Comparison of ENCODE assay signal across 9 cellular contexts in genomic region chr16:31714899-31715504, GRCh38.
DNase-seq lines count a peak whose midpoint lies in the region; ATAC-seq and TF ChIP-seq lines count a peak whose summit lies in the region.
"Had no signal": no experiment of that assay in that cellular context is flagged by ENCODE, and none has a peak within 500 bp of the region (broad histone marks: within the 10 kb centered on the region; RNA-seq: fewer than 3 reads in every experiment).

No MANE protein-coding gene starts in this region.

- H3K27me3 Mint-ChIP-seq in activated T-cell treated with anti-CD3 and anti-CD28 coated beads, Interleukin-2, amount 50 U/mL, for 72 hours (ENCODE audit: low read depth): no peaks in the 10 kb centered on the region
- H3K27me3 Mint-ChIP-seq in stimulated activated naive B cell treated with anti-CD40 and anti-IgM and Interleukin-4, amounts not matched to agents 10 μg/mL and 1 μg/mL and 100 μg/mL, for 72 hours: no peaks in the 10 kb centered on the region

- no peak for TF ChIP-seq CTCF in PC-3 (conservative IDR thresholded peaks at IDR 0.05; ENCODE audit: low read depth, low read length)

- peak overlapping the region; percentile 93; the same call in 1 of the 2 replicates for H3K4me3 ChIP-seq in PC-3 (ENCODE audit: low read length)

- BruUV-seq in PC-3 (replicated peaks; lab: Mats Ljungman, UMichigan): no TSS peak

- no peaks in the 10 kb centered on the region for H3K9me2 ChIP-seq in PC-3 (replicated peaks; ENCODE audit: low read length)

- H3K79me2 ChIP-seq in PC-3 (ENCODE audit: low read length): peaks cover 26% of the 10 kb centered on the region

- H4K20me1 ChIP-seq in PC-3 (ENCODE audit: low read length): no peaks in the 10 kb centered on the region

- POLR2A ChIA-PET in PC-3 (lab: Charles Lee; ENCODE audit: unreplicated experiment): no interaction called here

- H3K27me3 ChIP-seq in PC-3 (ENCODE audit: low read length): no peaks in the 10 kb centered on the region

- H3K36me3 Mint-ChIP-seq in activated T-cell treated with anti-CD3 and anti-CD28 coated beads, Interleukin-2, amount 50 U/mL, for 72 hours (ENCODE audit: insufficient read depth in 2 of 2): peaks cover 23 to 32% of the 10 kb centered on the region in 2 donors
- peaks cover 30 to 48% of the 10 kb centered on the region in 2 donors for H3K36me3 Mint-ChIP-seq in stimulated activated naive B cell treated with anti-CD40 and anti-IgM and Interleukin-4, amounts not matched to agents 10 μg/mL and 1 μg/mL and 100 μg/mL, for 72 hours

- H3K27ac ChIP-seq in PC-3 (ENCODE audit: low read length) (no peak overlapping the region), epithelial cell of prostate (peak overlapping the region; percentile 76)

- intact Hi-C loops in PC-3 (cut with micrococcal nuclease): loop anchor here (10.0 kb wide), 1 partner anchor 150 kb away; no protein-coding TSS in a partner anchor

- H3F3A ChIP-seq in PC-3 (ENCODE audit: low read length, unreplicated experiment): no peaks in the 10 kb centered on the region

- no peaks in the 10 kb centered on the region for H3K9me3 ChIP-seq in PC-3 (ENCODE audit: low read length)

- peak overlapping the region; percentile 90 to 99 for H3K4me3 Mint-ChIP-seq in activated T-cell treated with anti-CD3 and anti-CD28 coated beads, Interleukin-2, amount 50 U/mL, for 72 hours
- H3K4me3 Mint-ChIP-seq in stimulated activated naive B cell treated with anti-CD40 and anti-IgM and Interleukin-4, amounts not matched to agents 10 μg/mL and 1 μg/mL and 100 μg/mL, for 72 hours: peak overlapping the region; percentile 99 to 100

- peaks cover 0 to 1% of the 10 kb centered on the region in 2 donors for H3K9me3 Mint-ChIP-seq in activated T-cell treated with anti-CD3 and anti-CD28 coated beads, Interleukin-2, amount 50 U/mL, for 72 hours
- H3K9me3 Mint-ChIP-seq in stimulated activated naive B cell treated with anti-CD40 and anti-IgM and Interleukin-4, amounts not matched to agents 10 μg/mL and 1 μg/mL and 100 μg/mL, for 72 hours: peaks cover 0 to 5% of the 10 kb centered on the region in 2 donors

- ATAC-seq in activated T-cell treated with anti-CD3 and anti-CD28 coated beads, Interleukin-2, amount 50 U/mL, for 72 hours (replicated peaks in 1 of 2): no peak
- ATAC-seq in PC-3 (no peak), GM21381 (IDR thresholded peaks at IDR 0.05; ENCODE audit: unreplicated experiment) (no peak)
- peak in 1 of 2 donors; percentile 24 for ATAC-seq in stimulated activated naive B cell treated with anti-CD40 and anti-IgM and Interleukin-4, amounts not matched to agents 10 μg/mL and 1 μg/mL and 100 μg/mL, for 72 hours (replicated peaks)

- H2AFZ ChIP-seq in PC-3 (ENCODE audit: low read length): no peak overlapping the region

- H3K36me3 ChIP-seq in PC-3 (ENCODE audit: low read depth, low read length): peaks cover 7% of the 10 kb centered on the region

- H3K9ac ChIP-seq in PC-3 (ENCODE audit: low read length): no peak overlapping the region

- DNase-seq in activated T-cell treated with anti-CD3 and anti-CD28 coated beads, Interleukin-2, amount 50 U/mL, for 72 hours: no peak
- DNase-seq in activated T-cell treated with anti-CD3 and anti-CD28 coated beads for 4 hours (no peak), PC-3 (no peak), epithelial cell of prostate (ENCODE audit: low read depth, low spot score) (no peak), DMS53 treated with DMSO at 0.1 percent for 48 hours (lab: John Stamatoyannopoulos, UW; ENCODE audit: unreplicated experiment) (no peak), DMS79 treated with DMSO at 0.1 percent for 48 hours (lab: John Stamatoyannopoulos, UW) (no peak)
- no peak for DNase-seq in stimulated activated naive B cell treated with anti-CD40 and anti-IgM and Interleukin-4, amounts not matched to agents 10 μg/mL and 1 μg/mL and 100 μg/mL, for 72 hours
- DNase-seq: NCI-H2171 had no signal

- CTCF ChIA-PET in PC-3 (lab: Charles Lee): no interaction called here

- peak overlapping the region; percentile 99 for H3K27ac Mint-ChIP-seq in activated T-cell treated with anti-CD3 and anti-CD28 coated beads, Interleukin-2, amount 50 U/mL, for 72 hours
- H3K27ac Mint-ChIP-seq in stimulated activated naive B cell treated with anti-CD40 and anti-IgM and Interleukin-4, amounts not matched to agents 10 μg/mL and 1 μg/mL and 100 μg/mL, for 72 hours: peak overlapping the region; percentile 65

- H3K4me1 Mint-ChIP-seq in activated T-cell treated with anti-CD3 and anti-CD28 coated beads, Interleukin-2, amount 50 U/mL, for 72 hours (ENCODE audit: low read depth): peaks cover 39% of the 10 kb centered on the region
- peaks cover 29 to 45% of the 10 kb centered on the region in 2 donors for H3K4me1 Mint-ChIP-seq in stimulated activated naive B cell treated with anti-CD40 and anti-IgM and Interleukin-4, amounts not matched to agents 10 μg/mL and 1 μg/mL and 100 μg/mL, for 72 hours

- peaks cover 10% of the 10 kb centered on the region; the same call in 1 of the 2 replicates for H3K4me1 ChIP-seq in PC-3 (ENCODE audit: insufficient read depth, low read length)

- peak overlapping the region; percentile 97 for H3K4me2 ChIP-seq in PC-3 (ENCODE audit: low read length)
